In the genomic region with DNA sequence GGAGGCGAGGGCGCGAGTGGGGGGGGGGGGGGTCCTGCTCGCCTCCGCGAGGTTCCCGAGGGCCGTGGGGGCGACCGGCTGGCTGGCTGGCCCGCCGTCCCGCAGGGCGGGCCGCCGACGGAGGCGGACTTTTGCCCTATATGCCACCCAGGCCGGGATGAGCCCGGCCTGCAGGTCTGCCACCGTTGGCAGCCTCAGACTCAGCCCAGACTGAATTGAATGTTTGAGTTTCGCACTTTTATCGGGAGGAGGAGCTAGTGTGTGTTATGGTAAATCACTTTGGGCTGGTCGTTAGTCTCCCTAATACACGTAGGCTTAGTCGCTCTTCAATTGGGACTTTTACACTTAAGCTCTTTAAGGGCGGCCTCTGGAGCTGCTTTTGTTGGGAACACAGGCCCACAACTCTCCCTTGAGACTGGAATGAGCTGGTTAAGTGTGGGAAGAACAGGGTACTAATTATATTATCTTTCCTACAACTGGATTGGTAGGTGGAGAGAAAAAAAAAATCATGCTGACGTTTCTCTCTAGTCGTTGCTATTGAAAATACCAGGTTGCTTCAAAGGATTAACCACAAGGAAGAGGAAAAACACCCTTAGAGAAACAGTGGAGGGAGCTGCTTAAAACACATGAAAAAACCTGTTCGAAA, we compare ENCODE assay signal across 1 cellular context.
TF ChIP-seq lines count a peak whose summit lies in the region.

No MANE protein-coding gene starts in this region.

TF ChIP-seq in HepG2, 621 proteins besides CTCF, POLR2A, EP300 and RAD21 (continued from another document and continues in another):
- TF ChIP-seq, protein P1, sequence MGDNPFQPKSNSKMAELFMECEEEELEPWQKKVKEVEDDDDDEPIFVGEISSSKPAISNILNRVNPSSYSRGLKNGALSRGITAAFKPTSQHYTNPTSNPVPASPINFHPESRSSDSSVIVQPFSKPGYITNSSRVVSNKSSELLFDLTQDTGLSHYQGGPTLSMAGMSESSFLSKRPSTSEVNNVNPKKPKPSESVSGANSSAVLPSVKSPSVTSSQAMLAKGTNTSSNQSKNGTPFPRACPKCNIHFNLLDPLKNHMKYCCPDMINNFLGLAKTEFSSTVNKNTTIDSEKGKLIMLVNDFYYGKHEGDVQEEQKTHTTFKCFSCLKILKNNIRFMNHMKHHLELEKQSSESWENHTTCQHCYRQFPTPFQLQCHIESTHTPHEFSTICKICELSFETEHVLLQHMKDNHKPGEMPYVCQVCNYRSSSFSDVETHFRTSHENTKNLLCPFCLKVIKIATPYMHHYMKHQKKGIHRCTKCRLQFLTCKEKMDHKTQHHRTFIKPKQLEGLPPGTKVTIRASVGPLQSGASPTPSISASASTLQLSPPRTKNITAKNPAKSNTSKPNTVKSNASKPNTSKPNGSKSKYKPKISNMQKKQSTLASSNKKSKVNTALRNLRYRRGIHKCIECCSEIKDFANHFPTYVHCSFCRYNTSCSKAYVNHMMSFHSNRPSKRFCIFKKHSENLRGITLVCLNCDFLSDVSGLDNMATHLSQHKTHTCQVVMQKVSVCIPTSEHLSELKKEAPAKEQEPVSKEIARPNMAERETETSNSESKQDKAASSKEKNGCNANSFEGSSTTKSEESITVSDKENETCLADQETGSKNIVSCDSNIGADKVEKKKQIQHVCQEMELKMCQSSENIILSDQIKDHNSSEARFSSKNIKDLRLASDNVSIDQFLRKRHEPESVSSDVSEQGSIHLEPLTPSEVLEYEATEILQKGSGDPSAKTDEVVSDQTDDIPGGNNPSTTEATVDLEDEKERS (CRISPR knock-in tag; IDR thresholded peaks at IDR 0.05): peak; percentile 62; the same call in 1 of the 2 replicates
- TF ChIP-seq MNT (IDR thresholded peaks at IDR 0.05) (no peak), ZNF367 (CRISPR knock-in tag; IDR thresholded peaks at IDR 0.05; ENCODE audit: borderline replicate concordance) (no peak; the same call in 1 of the 2 replicates), NR2F1 (CRISPR knock-in tag; IDR thresholded peaks at IDR 0.05) (no peak), ASH2L (IDR thresholded peaks at IDR 0.05; ENCODE audit: insufficient read length, low read depth, low read length) (peak; percentile 2), ETV5 (CRISPR knock-in tag; IDR thresholded peaks at IDR 0.05; ENCODE audit: borderline replicate concordance) (0 out of 2 replicates have a peak, but pooled peaks have one; percentile 3), NFYC (CRISPR knock-in tag; IDR thresholded peaks at IDR 0.05) (peak; percentile 39), ZBTB3 (CRISPR knock-in tag; IDR thresholded peaks at IDR 0.05; ENCODE audit: borderline replicate concordance, low read depth) (no peak), FOXA3 (CRISPR knock-in tag; IDR thresholded peaks at IDR 0.05) (no peak; the same call in 1 of the 2 replicates), RAD51 (IDR thresholded peaks at IDR 0.05; ENCODE audit: borderline replicate concordance) (no peak), GATA4 (IDR thresholded peaks at IDR 0.05; ENCODE audit: borderline replicate concordance, low read depth) (0 out of 2 replicates have a peak, but pooled peaks have one; percentile 27), STAT5B (CRISPR knock-in tag; IDR thresholded peaks at IDR 0.05) (0 out of 2 replicates have a peak, but pooled peaks have one; percentile 13), TFDP2 (CRISPR knock-in tag; IDR thresholded peaks at IDR 0.05) (0 out of 2 replicates have a peak, but pooled peaks have one; percentile 15), ZNF225 (CRISPR knock-in tag; IDR thresholded peaks at IDR 0.05) (0 out of 2 replicates have a peak, but pooled peaks have one; percentile 2), ZNF543 (CRISPR knock-in tag; IDR thresholded peaks at IDR 0.05) (no peak), ZNF34 (CRISPR knock-in tag; IDR thresholded peaks at IDR 0.05; ENCODE audit: borderline replicate concordance) (no peak), SAP130 (CRISPR knock-in tag; IDR thresholded peaks at IDR 0.05; ENCODE audit: low read depth) (no peak; the same call in 1 of the 2 replicates), ZNF552 (CRISPR knock-in tag; IDR thresholded peaks at IDR 0.05; ENCODE audit: borderline replicate concordance) (no peak), NBN (conservative IDR thresholded peaks at IDR 0.05) (no peak), ZFYVE20 (CRISPR knock-in tag; IDR thresholded peaks at IDR 0.05; ENCODE audit: borderline replicate concordance, low read depth) (no peak), PATZ1 (CRISPR knock-in tag; IDR thresholded peaks at IDR 0.05) (peak; percentile 65), CREB1 (IDR thresholded peaks at IDR 0.05) (no peak), CREB1 (CRISPR knock-in tag; IDR thresholded peaks at IDR 0.05) (peak; percentile 31; the same call in 1 of the 2 replicates), TEAD3 (CRISPR knock-in tag; optimal IDR thresholded peaks at IDR 0.05; ENCODE audit: borderline replicate concordance) (no peak), RXRB (CRISPR knock-in tag; IDR thresholded peaks at IDR 0.05; ENCODE audit: borderline replicate concordance) (peak; percentile 52; the same call in 1 of the 2 replicates), SRSF4 (IDR thresholded peaks at IDR 0.05; ENCODE audit: low read depth, low read length, poor library complexity, severe bottlenecking) (no peak), ATF3 (CRISPR knock-in tag; IDR thresholded peaks at IDR 0.05) (0 out of 2 replicates have a peak, but pooled peaks have one; percentile 20), SYNCRIP (IDR thresholded peaks at IDR 0.05; ENCODE audit: insufficient read depth, low read depth, low read length) (no peak), SMAD1 (CRISPR knock-in tag; IDR thresholded peaks at IDR 0.05; ENCODE audit: borderline replicate concordance, low read depth) (0 out of 2 replicates have a peak, but pooled peaks have one; percentile 10), ZNF296 (CRISPR knock-in tag; conservative IDR thresholded peaks at IDR 0.05) (no peak), BCL6 (CRISPR knock-in tag; IDR thresholded peaks at IDR 0.05) (peak; percentile 76), THAP11 (CRISPR knock-in tag; IDR thresholded peaks at IDR 0.05) (peak; percentile 3), ZNF124 (CRISPR knock-in tag; IDR thresholded peaks at IDR 0.05) (peak; percentile 2; the same call in 1 of the 2 replicates), MXI1 (IDR thresholded peaks at IDR 0.05; ENCODE audit: borderline replicate concordance, low read depth, low read length) (peak; percentile 66; the same call in 2 of the 3 replicates), RBFOX2 (IDR thresholded peaks at IDR 0.05; ENCODE audit: low read depth, low read length) (peak; percentile 76), SP2 (CRISPR knock-in tag; IDR thresholded peaks at IDR 0.05) (peak; percentile 8), IRF2 (CRISPR knock-in tag; IDR thresholded peaks at IDR 0.05) (no peak), KDM1A (CRISPR knock-in tag; IDR thresholded peaks at IDR 0.05) (no peak), NKX3-1 (CRISPR knock-in tag; IDR thresholded peaks at IDR 0.05) (no peak), HCFC1 (IDR thresholded peaks at IDR 0.05; ENCODE audit: low read depth, low read length) (no peak)
- TF ChIP-seq, protein P2, sequence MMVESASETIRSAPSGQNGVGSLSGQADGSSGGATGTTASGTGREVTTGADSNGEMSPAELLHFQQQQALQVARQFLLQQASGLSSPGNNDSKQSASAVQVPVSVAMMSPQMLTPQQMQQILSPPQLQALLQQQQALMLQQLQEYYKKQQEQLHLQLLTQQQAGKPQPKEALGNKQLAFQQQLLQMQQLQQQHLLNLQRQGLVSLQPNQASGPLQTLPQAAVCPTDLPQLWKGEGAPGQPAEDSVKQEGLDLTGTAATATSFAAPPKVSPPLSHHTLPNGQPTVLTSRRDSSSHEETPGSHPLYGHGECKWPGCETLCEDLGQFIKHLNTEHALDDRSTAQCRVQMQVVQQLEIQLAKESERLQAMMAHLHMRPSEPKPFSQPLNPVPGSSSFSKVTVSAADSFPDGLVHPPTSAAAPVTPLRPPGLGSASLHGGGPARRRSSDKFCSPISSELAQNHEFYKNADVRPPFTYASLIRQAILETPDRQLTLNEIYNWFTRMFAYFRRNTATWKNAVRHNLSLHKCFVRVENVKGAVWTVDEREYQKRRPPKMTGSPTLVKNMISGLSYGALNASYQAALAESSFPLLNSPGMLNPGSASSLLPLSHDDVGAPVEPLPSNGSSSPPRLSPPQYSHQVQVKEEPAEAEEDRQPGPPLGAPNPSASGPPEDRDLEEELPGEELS (CRISPR knock-in tag; IDR thresholded peaks at IDR 0.05): peak; percentile 45; the same call in 1 of the 2 replicates
- TF ChIP-seq, protein P3, sequence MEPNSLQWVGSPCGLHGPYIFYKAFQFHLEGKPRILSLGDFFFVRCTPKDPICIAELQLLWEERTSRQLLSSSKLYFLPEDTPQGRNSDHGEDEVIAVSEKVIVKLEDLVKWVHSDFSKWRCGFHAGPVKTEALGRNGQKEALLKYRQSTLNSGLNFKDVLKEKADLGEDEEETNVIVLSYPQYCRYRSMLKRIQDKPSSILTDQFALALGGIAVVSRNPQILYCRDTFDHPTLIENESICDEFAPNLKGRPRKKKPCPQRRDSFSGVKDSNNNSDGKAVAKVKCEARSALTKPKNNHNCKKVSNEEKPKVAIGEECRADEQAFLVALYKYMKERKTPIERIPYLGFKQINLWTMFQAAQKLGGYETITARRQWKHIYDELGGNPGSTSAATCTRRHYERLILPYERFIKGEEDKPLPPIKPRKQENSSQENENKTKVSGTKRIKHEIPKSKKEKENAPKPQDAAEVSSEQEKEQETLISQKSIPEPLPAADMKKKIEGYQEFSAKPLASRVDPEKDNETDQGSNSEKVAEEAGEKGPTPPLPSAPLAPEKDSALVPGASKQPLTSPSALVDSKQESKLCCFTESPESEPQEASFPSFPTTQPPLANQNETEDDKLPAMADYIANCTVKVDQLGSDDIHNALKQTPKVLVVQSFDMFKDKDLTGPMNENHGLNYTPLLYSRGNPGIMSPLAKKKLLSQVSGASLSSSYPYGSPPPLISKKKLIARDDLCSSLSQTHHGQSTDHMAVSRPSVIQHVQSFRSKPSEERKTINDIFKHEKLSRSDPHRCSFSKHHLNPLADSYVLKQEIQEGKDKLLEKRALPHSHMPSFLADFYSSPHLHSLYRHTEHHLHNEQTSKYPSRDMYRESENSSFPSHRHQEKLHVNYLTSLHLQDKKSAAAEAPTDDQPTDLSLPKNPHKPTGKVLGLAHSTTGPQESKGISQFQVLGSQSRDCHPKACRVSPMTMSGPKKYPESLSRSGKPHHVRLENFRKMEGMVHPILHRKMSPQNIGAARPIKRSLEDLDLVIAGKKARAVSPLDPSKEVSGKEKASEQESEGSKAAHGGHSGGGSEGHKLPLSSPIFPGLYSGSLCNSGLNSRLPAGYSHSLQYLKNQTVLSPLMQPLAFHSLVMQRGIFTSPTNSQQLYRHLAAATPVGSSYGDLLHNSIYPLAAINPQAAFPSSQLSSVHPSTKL (CRISPR knock-in tag; IDR thresholded peaks at IDR 0.05): peak; percentile 4; the same call in 1 of the 2 replicates
